Comparison of ENCODE assay signal across 23 cellular contexts in the genomic region with DNA sequence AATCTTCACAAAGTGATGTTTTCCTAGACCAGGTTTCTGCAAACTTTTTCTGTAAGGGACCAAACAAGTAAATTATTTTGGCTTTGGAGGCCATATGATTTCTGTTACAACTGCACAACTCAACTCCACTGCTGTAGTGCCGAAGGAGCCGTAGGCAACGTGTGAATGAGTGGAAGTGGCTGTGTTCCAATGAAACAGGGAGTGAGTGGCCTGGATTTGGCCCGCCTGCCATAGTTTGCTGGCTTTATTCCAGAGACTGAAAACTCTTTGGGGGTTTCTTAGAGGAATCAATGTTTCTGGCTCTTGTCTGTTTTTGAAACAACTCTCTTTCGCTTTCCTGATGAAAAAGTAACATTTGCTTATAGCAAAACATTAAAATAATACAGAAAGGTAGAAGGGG. TPM values are rescaled to one million over a fixed set of nuclear protein-coding genes. Genes with fewer than 3 reads are reported as not detected.
A peak's percentile ranks its signal among the peaks of the same experiment; 100 is the strongest.
DNase-seq lines count a peak whose midpoint lies in the region; ATAC-seq and TF ChIP-seq lines count a peak whose summit lies in the region.
"Had no signal": no experiment of that assay in that cellular context is flagged by ENCODE, and none has a peak within 500 bp of the region (broad histone marks: within the 10 kb centered on the region; RNA-seq: fewer than 3 reads in every experiment).

No MANE protein-coding gene starts in this region.

- TF ChIP-seq POLR2A in heart left ventricle (IDR thresholded peaks at IDR 0.05) (no peak), sigmoid colon (IDR thresholded peaks at IDR 0.05) (no peak)

- no peaks in the 10 kb centered on the region for H3K9me3 ChIP-seq in heart left ventricle
- H3K9me3 ChIP-seq in left ventricle myocardium inferior (replicated peaks) = no peaks in the 10 kb centered on the region
- H3K9me3 ChIP-seq in sigmoid colon = no peaks in the 10 kb centered on the region
- H3K9me3 ChIP-seq in HAP-1 = no peaks in the 10 kb centered on the region
- H3K9me3 ChIP-seq: psoas muscle, upper lobe of right lung had no signal

- whole genome bisulfite sequencing in heart left ventricle, 4 donors = 10 to 22% (median 12%) methylated on average over 5 of the region's 5 CpGs
- WGBS in sigmoid colon, 2 donors = 25 to 49% methylated on average over 5 of the region's 5 CpGs

- CTCF ChIA-PET in activated CD8-positive, alpha-beta memory T cell treated with anti-CD3 and anti-CD28 coated beads, Interleukin-2, amount 10 ng/mL, durations not matched to agents 7 days and 5 days (lab: Charles Lee) = no interaction called here

- DNase-seq in heart left ventricle (peak in 3 of 5 donors; percentile 38 to 54 (median 45)), left ventricle myocardium inferior (no peak), astrocyte of the cerebellum (ENCODE audit: low read depth) (peak; percentile 26), inferior parietal cortex (ENCODE audit: extremely low spot score) (peak; percentile 2), sigmoid colon (no peak), HAP-1 (ENCODE audit: low spot score in 2 of 2) (no peak), NCI-H1694 (lab: John Stamatoyannopoulos, UW) (no peak)
- DNase-seq in activated CD8-positive, alpha-beta memory T cell treated with anti-CD3 and anti-CD28 coated beads, Interleukin-2, amount 10 ng/mL, durations not matched to agents 7 days and 5 days = no peak
- DNase-seq: activated CD4-positive, alpha-beta T cell treated with anti-CD3 and anti-CD28 coated beads for 4 hours; activated naive CD8-positive, alpha-beta T cell treated with anti-CD3 and anti-CD28 coated beads for 36 hours; CD8-positive, alpha-beta T cell; effector memory CD8-positive, alpha-beta T cell; EL; foreskin melanocyte; naive thymus-derived CD8-positive, alpha-beta T cell; NCI-H1436; NCI-H524; psoas muscle; stimulated activated CD4-positive, alpha-beta T cell treated with anti-CD3 and anti-CD28 coated beads, Interleukin-12 subunit alpha, Interleukin-12 subunit beta, amount 100 ng/mL, for 4 hours; stimulated activated naive B cell treated with anti-CD40 and anti-IgM and Interleukin-4, amounts not matched to agents 10 μg/mL and 1 μg/mL and 100 μg/mL, for 72 hours; upper lobe of right lung had no signal

- H3K9me3 Mint-ChIP-seq in activated CD8-positive, alpha-beta memory T cell treated with anti-CD3 and anti-CD28 coated beads, Interleukin-2, amount 10 ng/mL, durations not matched to agents 7 days and 5 days (ENCODE audit: low read depth) = no peaks in the 10 kb centered on the region
- H3K9me3 Mint-ChIP-seq: activated naive CD8-positive, alpha-beta T cell treated with anti-CD3 and anti-CD28 coated beads for 36 hours; CD8-positive, alpha-beta T cell; central memory CD8-positive, alpha-beta T cell; effector memory CD8-positive, alpha-beta T cell; stimulated activated naive B cell treated with anti-CD40 and anti-IgM and Interleukin-4, amounts not matched to agents 10 μg/mL and 1 μg/mL and 100 μg/mL, for 72 hours had no signal

- peaks cover 0 to 23% (median 2%) of the 10 kb centered on the region in 9 donors for H3K27me3 ChIP-seq in heart left ventricle
- H3K27me3 ChIP-seq in left ventricle myocardium inferior (ENCODE audit: low read depth) = peaks cover 58% of the 10 kb centered on the region
- peaks cover 0 to 33% (median 21%) of the 10 kb centered on the region in 3 donors for H3K27me3 ChIP-seq in sigmoid colon
- peaks cover 13% of the 10 kb centered on the region for H3K27me3 ChIP-seq in HAP-1 (ENCODE audit: low read depth)

- H3K4me3 ChIP-seq in heart left ventricle (no peak overlapping the region), left ventricle myocardium inferior (no peak overlapping the region), astrocyte of the cerebellum (ENCODE audit: low read depth, low read length) (no peak overlapping the region), sigmoid colon (no peak overlapping the region), HAP-1 (no peak overlapping the region)
- H3K4me3 ChIP-seq: lung, psoas muscle, upper lobe of right lung had no signal

- in situ Hi-C loops in astrocyte of the cerebellum (cut with HindIII; ENCODE audit: low sequenced_read_pairs) (no loop called here), HAP-1 (cut with MboI; ENCODE audit: low sequenced_read_pairs) (no loop called here)

- intact Hi-C loops in heart left ventricle (cut with DNase I) = no loop called here
- intact Hi-C loops in left ventricle myocardium inferior (cut with micrococcal nuclease) = no loop called here
- intact Hi-C loops in sigmoid colon (cut with DNase I) = no loop called here

- ATAC-seq in heart left ventricle = peak in 3 of 4 donors; percentile 48 to 72 (median 57)
- no peak for ATAC-seq in activated CD8-positive, alpha-beta memory T cell treated with anti-CD3 and anti-CD28 coated beads, Interleukin-2, amount 10 ng/mL, durations not matched to agents 7 days and 5 days
- ATAC-seq: CD8-positive, alpha-beta T cell; effector memory CD8-positive, alpha-beta T cell; naive thymus-derived CD8-positive, alpha-beta T cell; psoas muscle; stimulated activated naive B cell treated with anti-CD40 and anti-IgM and Interleukin-4, amounts not matched to agents 10 μg/mL and 1 μg/mL and 100 μg/mL, for 72 hours; upper lobe of right lung had no signal

- no peak for TF ChIP-seq EP300 in sigmoid colon (IDR thresholded peaks at IDR 0.05)

- H3K4me1 Mint-ChIP-seq in activated CD8-positive, alpha-beta memory T cell treated with anti-CD3 and anti-CD28 coated beads, Interleukin-2, amount 10 ng/mL, durations not matched to agents 7 days and 5 days = no peaks in the 10 kb centered on the region
- H3K4me1 Mint-ChIP-seq: activated naive CD8-positive, alpha-beta T cell treated with anti-CD3 and anti-CD28 coated beads for 36 hours; central memory CD8-positive, alpha-beta T cell; naive thymus-derived CD8-positive, alpha-beta T cell; stimulated activated naive B cell treated with anti-CD40 and anti-IgM and Interleukin-4, amounts not matched to agents 10 μg/mL and 1 μg/mL and 100 μg/mL, for 72 hours had no signal

- TF ChIP-seq CTCF in heart left ventricle (IDR thresholded peaks at IDR 0.05) (no peak), left ventricle myocardium inferior (IDR thresholded peaks at IDR 0.05; ENCODE audit: borderline replicate concordance) (no peak), astrocyte of the cerebellum (IDR thresholded peaks at IDR 0.05; ENCODE audit: low read depth, low read length, missing control alignments) (no peak), sigmoid colon (IDR thresholded peaks at IDR 0.05) (no peak)

- H3K27ac Mint-ChIP-seq in activated CD8-positive, alpha-beta memory T cell treated with anti-CD3 and anti-CD28 coated beads, Interleukin-2, amount 10 ng/mL, durations not matched to agents 7 days and 5 days = no peak overlapping the region
- H3K27ac Mint-ChIP-seq: activated naive CD8-positive, alpha-beta T cell treated with anti-CD3 and anti-CD28 coated beads for 36 hours; CD8-positive, alpha-beta T cell; effector memory CD8-positive, alpha-beta T cell; naive thymus-derived CD8-positive, alpha-beta T cell; stimulated activated naive B cell treated with anti-CD40 and anti-IgM and Interleukin-4, amounts not matched to agents 10 μg/mL and 1 μg/mL and 100 μg/mL, for 72 hours had no signal

- no peak overlapping the region for H3K4me3 Mint-ChIP-seq in activated CD8-positive, alpha-beta memory T cell treated with anti-CD3 and anti-CD28 coated beads, Interleukin-2, amount 10 ng/mL, durations not matched to agents 7 days and 5 days
- H3K4me3 Mint-ChIP-seq: activated naive CD8-positive, alpha-beta T cell treated with anti-CD3 and anti-CD28 coated beads for 36 hours; CD8-positive, alpha-beta T cell; central memory CD8-positive, alpha-beta T cell; effector memory CD8-positive, alpha-beta T cell; naive thymus-derived CD8-positive, alpha-beta T cell; stimulated activated naive B cell treated with anti-CD40 and anti-IgM and Interleukin-4, amounts not matched to agents 10 μg/mL and 1 μg/mL and 100 μg/mL, for 72 hours had no signal

- H3K27me3 Mint-ChIP-seq in activated CD8-positive, alpha-beta memory T cell treated with anti-CD3 and anti-CD28 coated beads, Interleukin-2, amount 10 ng/mL, durations not matched to agents 7 days and 5 days = peaks cover 9% of the 10 kb centered on the region

- no peaks in the 10 kb centered on the region for H3K36me3 ChIP-seq in heart left ventricle
- no peaks in the 10 kb centered on the region for H3K36me3 ChIP-seq in left ventricle myocardium inferior
- H3K36me3 ChIP-seq in sigmoid colon = no peaks in the 10 kb centered on the region
- no peaks in the 10 kb centered on the region for H3K36me3 ChIP-seq in HAP-1 (replicated peaks)
- H3K36me3 ChIP-seq: upper lobe of right lung had no signal

- peaks cover 0 to 12% (median 0%) of the 10 kb centered on the region in 12 donors for H3K4me1 ChIP-seq in heart left ventricle
- H3K4me1 ChIP-seq in left ventricle myocardium inferior = peaks cover 9% of the 10 kb centered on the region
- H3K4me1 ChIP-seq in sigmoid colon = peaks cover 0 to 4% (median 0%) of the 10 kb centered on the region in 4 donors
- H3K4me1 ChIP-seq in HAP-1 = no peaks in the 10 kb centered on the region
- H3K4me1 ChIP-seq: psoas muscle, upper lobe of right lung had no signal

- H3K27ac ChIP-seq in heart left ventricle = no peak overlapping the region
- no peak overlapping the region for H3K27ac ChIP-seq in left ventricle myocardium inferior (replicated peaks)
- no peak overlapping the region for H3K27ac ChIP-seq in sigmoid colon
- H3K27ac ChIP-seq: psoas muscle, upper lobe of right lung had no signal

- H3K36me3 Mint-ChIP-seq in activated CD8-positive, alpha-beta memory T cell treated with anti-CD3 and anti-CD28 coated beads, Interleukin-2, amount 10 ng/mL, durations not matched to agents 7 days and 5 days = no peaks in the 10 kb centered on the region
- H3K36me3 Mint-ChIP-seq: activated naive CD8-positive, alpha-beta T cell treated with anti-CD3 and anti-CD28 coated beads for 36 hours; CD8-positive, alpha-beta T cell; naive thymus-derived CD8-positive, alpha-beta T cell; stimulated activated naive B cell treated with anti-CD40 and anti-IgM and Interleukin-4, amounts not matched to agents 10 μg/mL and 1 μg/mL and 100 μg/mL, for 72 hours had no signal

RNA-seq across cellular contexts. Expression of a gene that starts 12.5 kb away (rescaled TPM):
- total RNA-seq in heart left ventricle (not detected), left ventricle myocardium inferior (not detected), sigmoid colon (not detected)
- polyA plus RNA-seq in heart left ventricle (not detected), sigmoid colon (under 1 TPM in 1 of 3 donors, not detected in 2; 0.63 TPM)
- total RNA-seq in activated CD8-positive, alpha-beta memory T cell treated with anti-CD3 and anti-CD28 coated beads, Interleukin-2, amount 10 ng/mL, durations not matched to agents 7 days and 5 days = not detected
- total RNA-seq: activated naive CD8-positive, alpha-beta T cell treated with anti-CD3 and anti-CD28 coated beads for 36 hours; CD8-positive, alpha-beta T cell; lung; naive thymus-derived CD8-positive, alpha-beta T cell; psoas muscle; upper lobe of right lung had no signal
- polyA plus RNA-seq: lung; naive thymus-derived CD8-positive, alpha-beta T cell; psoas muscle had no signal

Comparison
In these comparisons a context has a peak if more than half of its experiments do, and no peak if none do; other contexts are left out.
1. DNase-seq: peak in heart left ventricle (3 of 5), astrocyte of the cerebellum (single experiment) and inferior parietal cortex (single experiment); none in left ventricle myocardium inferior (single experiment), sigmoid colon (single experiment), activated CD8-positive, alpha-beta memory T cell treated with anti-CD3 and anti-CD28 coated beads, Interleukin-2, amount 10 ng/mL, durations not matched to agents 7 days and 5 days (single experiment), HAP-1 (0 of 2) and NCI-H1694 (single experiment).